Comparison of ENCODE assay signal across 10 cellular contexts in genomic region chr4:183600189-183600685, GRCh38. TPM values are rescaled to one million over a fixed set of nuclear protein-coding genes. Genes with fewer than 3 reads are reported as not detected.
DNase-seq lines count a peak whose midpoint lies in the region; FAIRE-seq and TF ChIP-seq lines count a peak whose summit lies in the region.
"Had no signal": no experiment of that assay in that cellular context is flagged by ENCODE, and none has a peak within 500 bp of the region (broad histone marks: within the 10 kb centered on the region; RNA-seq: fewer than 3 reads in every experiment).

No MANE protein-coding gene starts in this region.

- H3K4me2 ChIP-seq in endothelial cell of umbilical vein (ENCODE audit: insufficient read depth, low read length) = no peak overlapping the region

- H3K9me3 Mint-ChIP-seq in type B pancreatic cell = peaks cover 7% of the 10 kb centered on the region

- no TSS peak for BruUV-seq in endothelial cell of umbilical vein (replicated peaks; lab: Mats Ljungman, UMichigan)

- dilution Hi-C loops in endothelial cell of umbilical vein (cut with MboI; ENCODE audit: extremely low pct_ligation_motif_present, low sequenced_read_pairs) = no loop called here

- DNase-seq in left ventricle myocardium inferior (no peak), right atrium auricular region (ENCODE audit: low spot score) (no peak), NT2/D1 (ENCODE audit: low read depth, low spot score) (peak; percentile 9), endothelial cell of umbilical vein (ENCODE audit: low read depth, low spot score) (peak; percentile 15), type B pancreatic cell (ENCODE audit: extremely low spot score, unreplicated experiment) (no peak), ovary (no peak), NCI-H2081 treated with DMSO at 0.1 percent for 48 hours (lab: John Stamatoyannopoulos, UW) (no peak)
- no peak for DNase-seq in stimulated activated CD4-positive, alpha-beta T cell treated with anti-CD3 and anti-CD28 coated beads, Interleukin-12 subunit alpha, Interleukin-12 subunit beta, amount 100 ng/mL, for 4 hours

- H4K20me1 ChIP-seq in endothelial cell of umbilical vein (replicated peaks; ENCODE audit: control insufficient read depth, extremely low read depth, insufficient read depth, low read length) = no peaks in the 10 kb centered on the region

- H3K27ac Mint-ChIP-seq in type B pancreatic cell = no peak overlapping the region

- H2AFZ ChIP-seq in endothelial cell of umbilical vein (ENCODE audit: low read depth, low read length) = no peak overlapping the region
- H2AFZ ChIP-seq: parathyroid adenoma had no signal

- H3K4me3 ChIP-seq in left ventricle myocardium inferior = no peak overlapping the region
- H3K4me3 ChIP-seq in right atrium auricular region = no peak overlapping the region
- H3K4me3 ChIP-seq in NT2/D1 (ENCODE audit: insufficient read length, low read depth) = no peak overlapping the region
- H3K4me3 ChIP-seq in endothelial cell of umbilical vein (replicated peaks in 1 of 3; ENCODE audit: insufficient read depth in 1 of 3, low read depth in 1 of 3, low read length in 3 of 3) = no peak overlapping the region
- H3K4me3 ChIP-seq in ovary = no peak overlapping the region

- intact Hi-C loops in left ventricle myocardium inferior (cut with micrococcal nuclease) = loop anchor here (10.0 kb wide), 1 partner anchor 125 kb away; no protein-coding TSS in a partner anchor
- intact Hi-C loops in endothelial cell of umbilical vein (cut with micrococcal nuclease) = loop anchor here (1.0 kb wide), 1 partner anchor 128 kb away; no protein-coding TSS in a partner anchor
- intact Hi-C loops in ovary (cut with DNase I) = loop anchor here in 3 of 4 donors (10.0 kb wide), 1 partner anchor 95 kb away; the partner anchor contains the start of gene ING2 (in 3 of the 3)

- TF ChIP-seq CTCF in left ventricle myocardium inferior (IDR thresholded peaks at IDR 0.05; ENCODE audit: borderline replicate concordance) = peak; percentile 19
- no peak for TF ChIP-seq CTCF in right atrium auricular region (IDR thresholded peaks at IDR 0.05)
- peak; percentile 12 to 37 for TF ChIP-seq CTCF in endothelial cell of umbilical vein (IDR thresholded peaks at IDR 0.05; ENCODE audit: extremely low read depth in 1 of 2, insufficient read depth in 1 of 2, low read depth in 1 of 2, low read length in 2 of 2)
- peak; percentile 63 for TF ChIP-seq CTCF in type B pancreatic cell (conservative IDR thresholded peaks at IDR 0.05)
- TF ChIP-seq CTCF in ovary (IDR thresholded peaks at IDR 0.05) = peak in 1 of 3 donors; percentile 12

- H3K9ac ChIP-seq in NT2/D1 (ENCODE audit: insufficient read length, low read depth) (no peak overlapping the region), endothelial cell of umbilical vein (replicated peaks; ENCODE audit: extremely low read depth, insufficient read depth, low read length) (no peak overlapping the region)
- H3K9ac ChIP-seq: parathyroid adenoma had no signal

- H3K9me1 ChIP-seq in endothelial cell of umbilical vein (replicated peaks; ENCODE audit: control insufficient read depth, extremely low read depth, insufficient read depth, low read length) = no peaks in the 10 kb centered on the region

- H3K79me2 ChIP-seq in endothelial cell of umbilical vein (ENCODE audit: control insufficient read depth, insufficient read depth, low read length) = no peaks in the 10 kb centered on the region
- H3K79me2 ChIP-seq: parathyroid adenoma had no signal

- H3K27me3 Mint-ChIP-seq in type B pancreatic cell = peaks cover 8% of the 10 kb centered on the region

- POLR2A ChIA-PET in endothelial cell of umbilical vein (lab: Charles Lee) = no interaction called here

- TF ChIP-seq EP300 in ovary (IDR thresholded peaks at IDR 0.05) = no peak

- H3K27me3 ChIP-seq in left ventricle myocardium inferior (ENCODE audit: low read depth) (no peaks in the 10 kb centered on the region), right atrium auricular region (no peaks in the 10 kb centered on the region), NT2/D1 (ENCODE audit: insufficient read depth, insufficient read length) (no peaks in the 10 kb centered on the region), endothelial cell of umbilical vein (ENCODE audit: control insufficient read depth in 2 of 2, insufficient read depth in 2 of 2, low read length in 2 of 2) (peaks cover 0 to 8% of the 10 kb centered on the region in 2 experiments), ovary (no peaks in the 10 kb centered on the region)

- no peaks in the 10 kb centered on the region for H3K9me3 ChIP-seq in left ventricle myocardium inferior (replicated peaks)
- H3K9me3 ChIP-seq in right atrium auricular region = no peaks in the 10 kb centered on the region
- no peaks in the 10 kb centered on the region for H3K9me3 ChIP-seq in NT2/D1 (ENCODE audit: insufficient read depth, low read length)
- H3K9me3 ChIP-seq in endothelial cell of umbilical vein (replicated peaks; ENCODE audit: control insufficient read depth, insufficient read depth, low read length) = no peaks in the 10 kb centered on the region
- no peaks in the 10 kb centered on the region for H3K9me3 ChIP-seq in ovary

- 94 to 99% (median 98%) methylated on average over 3 of the region's 3 CpGs for WGBS in ovary, 3 donors

- no peak for FAIRE-seq in endothelial cell of umbilical vein (lab: Jason Lieb, UNC)
- FAIRE-seq: RCC 7860 had no signal

- H3K4me1 ChIP-seq in left ventricle myocardium inferior (no peaks in the 10 kb centered on the region), right atrium auricular region (no peaks in the 10 kb centered on the region), NT2/D1 (ENCODE audit: insufficient read depth, insufficient read length) (no peaks in the 10 kb centered on the region), endothelial cell of umbilical vein (ENCODE audit: control insufficient read depth, extremely low read depth, insufficient read depth, low read length) (no peaks in the 10 kb centered on the region), ovary (ENCODE audit: insufficient read depth) (peaks cover 4% of the 10 kb centered on the region)
- H3K4me1 ChIP-seq: parathyroid adenoma had no signal

- H3K36me3 ChIP-seq in left ventricle myocardium inferior (no peaks in the 10 kb centered on the region), right atrium auricular region (no peaks in the 10 kb centered on the region), NT2/D1 (ENCODE audit: insufficient read depth, insufficient read length, low read length) (no peaks in the 10 kb centered on the region), endothelial cell of umbilical vein (ENCODE audit: control insufficient read depth in 2 of 2, extremely low read depth in 1 of 2, insufficient read depth in 2 of 2, low read length in 2 of 2) (no peaks in the 10 kb centered on the region), ovary (no peaks in the 10 kb centered on the region)

- TF ChIP-seq POLR2A in endothelial cell of umbilical vein (IDR thresholded peaks at IDR 0.05; ENCODE audit: low read depth, low read length) (no peak), ovary (IDR thresholded peaks at IDR 0.05) (no peak)

- H3K4me3 Mint-ChIP-seq in type B pancreatic cell = no peak overlapping the region

- H3K36me3 Mint-ChIP-seq in type B pancreatic cell = no peaks in the 10 kb centered on the region

- CTCF ChIA-PET in endothelial cell of umbilical vein (lab: Charles Lee) = interaction anchor here (1.0 to 4.9 kb wide), 12 partner anchors 10 to 130 kb away, joined by 3 to 45 read pairs (median 4); no protein-coding TSS in a partner anchor

- no peak overlapping the region for H3K27ac ChIP-seq in left ventricle myocardium inferior (replicated peaks)
- H3K27ac ChIP-seq in right atrium auricular region = no peak overlapping the region
- H3K27ac ChIP-seq in endothelial cell of umbilical vein (ENCODE audit: insufficient read depth, low read depth, low read length) = no peak overlapping the region
- no peak overlapping the region for H3K27ac ChIP-seq in ovary
- H3K27ac ChIP-seq: parathyroid adenoma had no signal

- peaks cover 6% of the 10 kb centered on the region for H3K4me1 Mint-ChIP-seq in type B pancreatic cell (ENCODE audit: unreplicated experiment)

TF ChIP-seq in endothelial cell of umbilical vein, 7 proteins besides CTCF, POLR2A, EP300 and RAD21:
- TF ChIP-seq MYC (IDR thresholded peaks at IDR 0.05; ENCODE audit: low read depth, low read length) = no peak
- no peak for TF ChIP-seq JUN (IDR thresholded peaks at IDR 0.05; ENCODE audit: borderline replicate concordance, insufficient read depth, insufficient read length, low read depth)
- no peak for TF ChIP-seq POLR2AphosphoS5 (IDR thresholded peaks at IDR 0.05; ENCODE audit: insufficient read depth, low read depth, low read length)
- no peak for TF ChIP-seq EZH2 (IDR thresholded peaks at IDR 0.05; ENCODE audit: borderline replicate concordance, low read depth, low read length, severe bottlenecking)
TF ChIP-seq in endothelial cell of umbilical vein: peak in this region for 0.

RNA-seq across cellular contexts. Expression of gene RWDD4, which starts 58.7 kb away (rescaled TPM):
- total RNA-seq in left ventricle myocardium inferior (18.0 TPM), right atrium auricular region (10 to 100 TPM; 15.3 to 24.9 TPM), endothelial cell of umbilical vein (16.6 and 16.8 TPM in 2 replicates), type B pancreatic cell (ENCODE audit: low replicate concordance) (20.5 and 23.6 TPM in 2 replicates), ovary (10 to 100 TPM; 29.0 to 63.5 (median 37.8) TPM)
- polyA plus RNA-seq in endothelial cell of umbilical vein (4.2 and 4.9 TPM in 2 replicates), ovary (10 to 100 TPM; 30.5 to 40.3 TPM)
- 6.6 and 7.0 TPM in 2 replicates for polyA plus RNA-seq in endothelial cell of umbilical vein (2011; cell fraction: cytosol; rRNA removed)
- 3.1 and 4.5 TPM in 2 replicates for polyA plus RNA-seq in endothelial cell of umbilical vein (2011; cell fraction: nucleus; rRNA removed)
- polyA plus RNA-seq in endothelial cell of umbilical vein (2012) = 10.6 and 17.7 TPM in 2 replicates
- polyA minus RNA-seq in endothelial cell of umbilical vein = 2.3 and 2.4 TPM in 2 replicates
- 4.5 TPM for polyA minus RNA-seq in endothelial cell of umbilical vein (2011; cell fraction: cytosol; rRNA and poly(A)+ RNA removed)
- polyA minus RNA-seq in endothelial cell of umbilical vein (2011; cell fraction: nucleus; rRNA and poly(A)+ RNA removed) = 2.1 and 3.4 TPM in 2 replicates

RNA-seq across cellular contexts. Expression of gene TRAPPC11, which starts 58.9 kb away (rescaled TPM):
- total RNA-seq in left ventricle myocardium inferior (20.5 TPM), right atrium auricular region (10 to 100 TPM; 22.2 to 31.0 TPM), endothelial cell of umbilical vein (29.7 and 32.1 TPM in 2 replicates), type B pancreatic cell (ENCODE audit: low replicate concordance) (35.9 and 45.4 TPM in 2 replicates), ovary (10 to 100 TPM; 29.7 to 52.7 (median 43.9) TPM)
- polyA plus RNA-seq in endothelial cell of umbilical vein (15.8 and 21.2 TPM in 2 replicates), ovary (10 to 100 TPM; 21.2 to 32.3 TPM)
- polyA plus RNA-seq in endothelial cell of umbilical vein (2011; cell fraction: cytosol; rRNA removed) = 17.0 and 21.4 TPM in 2 replicates
- 50.0 and 51.4 TPM in 2 replicates for polyA plus RNA-seq in endothelial cell of umbilical vein (2011; cell fraction: nucleus; rRNA removed)
- polyA plus RNA-seq in endothelial cell of umbilical vein (2012) = 19.0 and 20.9 TPM in 2 replicates
- 36.0 and 43.8 TPM in 2 replicates for polyA minus RNA-seq in endothelial cell of umbilical vein
- polyA minus RNA-seq in endothelial cell of umbilical vein (2011; cell fraction: cytosol; rRNA and poly(A)+ RNA removed) = 8.5 TPM
- 30.9 and 40.6 TPM in 2 replicates for polyA minus RNA-seq in endothelial cell of umbilical vein (2011; cell fraction: nucleus; rRNA and poly(A)+ RNA removed)

Comparison
In these comparisons a context has a peak if more than half of its experiments do, and no peak if none do; other contexts are left out.
1. CTCF ChIP-seq: peak in left ventricle myocardium inferior (single experiment), endothelial cell of umbilical vein (2 of 2) and type B pancreatic cell (single experiment); none in right atrium auricular region (0 of 2).
2. DNase-seq: peak in NT2/D1 (single experiment) and endothelial cell of umbilical vein (single experiment); none in left ventricle myocardium inferior (single experiment), right atrium auricular region (single experiment), type B pancreatic cell (single experiment), ovary (0 of 5), NCI-H2081 treated with DMSO at 0.1 percent for 48 hours (single experiment) and stimulated activated CD4-positive, alpha-beta T cell treated with anti-CD3 and anti-CD28 coated beads, Interleukin-12 subunit alpha, Interleukin-12 subunit beta, amount 100 ng/mL, for 4 hours (single experiment).